ENCODE assay signal across 22 cellular contexts in genomic region chr1:30450148-30450817, GRCh38.
A peak's percentile ranks its signal among the peaks of the same experiment; 100 is the strongest.
DNase-seq lines count a peak whose midpoint lies in the region; ATAC-seq, FAIRE-seq and TF ChIP-seq lines count a peak whose summit lies in the region.
"Had no signal": no experiment of that assay in that cellular context is flagged by ENCODE, and none has a peak within 500 bp of the region (broad histone marks: within the 10 kb centered on the region; RNA-seq: fewer than 3 reads in every experiment).

No MANE protein-coding gene starts in this region.

- H3K27me3 ChIP-seq in Peyer's patch (no peaks in the 10 kb centered on the region), kidney epithelial cell (ENCODE audit: control insufficient read depth, insufficient read depth, low read length) (no peaks in the 10 kb centered on the region), vagina (no peaks in the 10 kb centered on the region)
- H3K27me3 ChIP-seq in CD4-positive, alpha-beta T cell (ENCODE audit: control insufficient read depth, insufficient read depth, low read length) = peaks cover 5% of the 10 kb centered on the region

- H3K4me3 Mint-ChIP-seq in activated CD4-positive, alpha-beta T cell treated with anti-CD3 and anti-CD28 coated beads, Interleukin-2, amount 10 ng/mL, durations not matched to agents 24 days and 14 days = no peak overlapping the region
- H3K4me3 Mint-ChIP-seq in CD4-positive, alpha-beta T cell = no peak overlapping the region
- H3K4me3 Mint-ChIP-seq: CD8-positive, alpha-beta T cell had no signal

- no peaks in the 10 kb centered on the region for H3K36me3 Mint-ChIP-seq in activated CD4-positive, alpha-beta T cell treated with anti-CD3 and anti-CD28 coated beads, Interleukin-2, amount 10 ng/mL, durations not matched to agents 24 days and 14 days (ENCODE audit: low read depth)
- no peaks in the 10 kb centered on the region for H3K36me3 Mint-ChIP-seq in CD4-positive, alpha-beta T cell (ENCODE audit: low read depth)
- H3K36me3 Mint-ChIP-seq: CD8-positive, alpha-beta T cell had no signal

- peak; percentile 40 for DNase-seq in activated CD4-positive, alpha-beta T cell treated with anti-CD3 and anti-CD28 coated beads, Interleukin-2, amount 10 ng/mL, durations not matched to agents 24 days and 14 days
- DNase-seq in activated CD4-positive, alpha-beta T cell treated with anti-CD3 and anti-CD28 coated beads, Interleukin-2, amount 50 U/mL, for 1 hour = no peak
- DNase-seq in Peyer's patch = peak in 2 of 3 donors; percentile 1 to 8
- DNase-seq in kidney epithelial cell (ENCODE audit: low read depth) = no peak
- DNase-seq in vagina (ENCODE audit: extremely low spot score in 2 of 2) = peak; percentile 43 to 52
- DNase-seq in GM12892 (ENCODE audit: insufficient read length) = no peak
- DNase-seq in CD4-positive, alpha-beta T cell = no peak
- no peak for DNase-seq in C1 segment of cervical spinal cord (lab: John Stamatoyannopoulos, UW)
- DNase-seq: 8988T; Calu3; CD8-positive, alpha-beta T cell; DMS53; EL; KG1; MV-4-11; NCI-H1694 treated with DMSO at 0.1 percent for 48 hours; NCI-H2227 treated with DMSO at 0.1 percent for 48 hours; NCI-H524; NCI-H82; OCI-M1; SHP77 had no signal

- FAIRE-seq in GM12892 (lab: Jason Lieb, UNC) = no peak
- FAIRE-seq: HepG2 had no signal

- H3K4me3 ChIP-seq in Peyer's patch (no peak overlapping the region), kidney epithelial cell (ENCODE audit: low read depth, low read length) (no peak overlapping the region), vagina (no peak overlapping the region)

- POLR2A ChIA-PET in CD4-positive, alpha-beta T cell (lab: Charles Lee) = no interaction called here

- intact Hi-C loops in activated CD4-positive, alpha-beta T cell treated with anti-CD3 and anti-CD28 coated beads, Interleukin-2, amount 10 ng/mL, durations not matched to agents 24 days and 14 days (cut with micrococcal nuclease) = no loop called here
- intact Hi-C loops in vagina (cut with DNase I) = no loop called here
- intact Hi-C loops in CD4-positive, alpha-beta T cell (cut with DNase I, micrococcal nuclease) = no loop called here

- no peaks in the 10 kb centered on the region for H3K27me3 Mint-ChIP-seq in activated CD4-positive, alpha-beta T cell treated with anti-CD3 and anti-CD28 coated beads, Interleukin-2, amount 10 ng/mL, durations not matched to agents 24 days and 14 days
- H3K27me3 Mint-ChIP-seq in CD4-positive, alpha-beta T cell = peaks cover 7% of the 10 kb centered on the region

- H3K9me3 Mint-ChIP-seq in activated CD4-positive, alpha-beta T cell treated with anti-CD3 and anti-CD28 coated beads, Interleukin-2, amount 10 ng/mL, durations not matched to agents 24 days and 14 days = no peaks in the 10 kb centered on the region
- no peaks in the 10 kb centered on the region for H3K9me3 Mint-ChIP-seq in CD4-positive, alpha-beta T cell
- H3K9me3 Mint-ChIP-seq: CD8-positive, alpha-beta T cell had no signal

- CTCF ChIA-PET in CD4-positive, alpha-beta T cell (lab: Charles Lee) = no interaction called here

- TF ChIP-seq CTCF in Peyer's patch (IDR thresholded peaks at IDR 0.05) (no peak), kidney epithelial cell (IDR thresholded peaks at IDR 0.05; ENCODE audit: insufficient read depth, low read length, poor library complexity, severe bottlenecking) (peak; percentile 32), vagina (IDR thresholded peaks at IDR 0.05) (no peak)
- TF ChIP-seq CTCF in CD4-positive, alpha-beta T cell (IDR thresholded peaks at IDR 0.05) = no peak

- TF ChIP-seq POLR2A in Peyer's patch (IDR thresholded peaks at IDR 0.05) (no peak), vagina (IDR thresholded peaks at IDR 0.05) (no peak), GM12892 (IDR thresholded peaks at IDR 0.05; ENCODE audit: low read depth, low read length) (no peak)

- H3K9me3 ChIP-seq in Peyer's patch = no peaks in the 10 kb centered on the region
- no peaks in the 10 kb centered on the region for H3K9me3 ChIP-seq in vagina
- H3K9me3 ChIP-seq in CD4-positive, alpha-beta T cell (ENCODE audit: control insufficient read depth, low read length) = no peaks in the 10 kb centered on the region

- H3K27ac ChIP-seq in Peyer's patch (no peak overlapping the region), vagina (no peak overlapping the region)
- H3K27ac ChIP-seq in CD4-positive, alpha-beta T cell (ENCODE audit: low read depth, low read length) = no peak overlapping the region

- no peaks in the 10 kb centered on the region for H3K4me1 Mint-ChIP-seq in activated CD4-positive, alpha-beta T cell treated with anti-CD3 and anti-CD28 coated beads, Interleukin-2, amount 10 ng/mL, durations not matched to agents 24 days and 14 days
- no peaks in the 10 kb centered on the region for H3K4me1 Mint-ChIP-seq in CD4-positive, alpha-beta T cell (ENCODE audit: low read depth)

- no peak overlapping the region for H3K27ac Mint-ChIP-seq in activated CD4-positive, alpha-beta T cell treated with anti-CD3 and anti-CD28 coated beads, Interleukin-2, amount 10 ng/mL, durations not matched to agents 24 days and 14 days
- no peak overlapping the region for H3K27ac Mint-ChIP-seq in CD4-positive, alpha-beta T cell
- H3K27ac Mint-ChIP-seq: CD8-positive, alpha-beta T cell had no signal

- no peak for ATAC-seq in CD4-positive, alpha-beta T cell (ENCODE audit: poor library complexity)
- ATAC-seq: CD8-positive, alpha-beta T cell; HepG2 had no signal

- no peaks in the 10 kb centered on the region for H3K36me3 ChIP-seq in Peyer's patch
- no peaks in the 10 kb centered on the region for H3K36me3 ChIP-seq in kidney epithelial cell (ENCODE audit: control insufficient read depth, insufficient read depth, low read length)
- no peaks in the 10 kb centered on the region for H3K36me3 ChIP-seq in vagina

- H3K4me1 ChIP-seq in Peyer's patch (no peaks in the 10 kb centered on the region), vagina (no peaks in the 10 kb centered on the region)

Comparison
In these comparisons a context has a peak if more than half of its experiments do, and no peak if none do; other contexts are left out.
1. DNase-seq: peak in activated CD4-positive, alpha-beta T cell treated with anti-CD3 and anti-CD28 coated beads, Interleukin-2, amount 10 ng/mL, durations not matched to agents 24 days and 14 days (single experiment), Peyer's patch (2 of 3) and vagina (2 of 2); none in activated CD4-positive, alpha-beta T cell treated with anti-CD3 and anti-CD28 coated beads, Interleukin-2, amount 50 U/mL, for 1 hour (single experiment), kidney epithelial cell (single experiment), GM12892 (single experiment), CD4-positive, alpha-beta T cell (0 of 10) and C1 segment of cervical spinal cord (0 of 14).